In the genomic region with DNA sequence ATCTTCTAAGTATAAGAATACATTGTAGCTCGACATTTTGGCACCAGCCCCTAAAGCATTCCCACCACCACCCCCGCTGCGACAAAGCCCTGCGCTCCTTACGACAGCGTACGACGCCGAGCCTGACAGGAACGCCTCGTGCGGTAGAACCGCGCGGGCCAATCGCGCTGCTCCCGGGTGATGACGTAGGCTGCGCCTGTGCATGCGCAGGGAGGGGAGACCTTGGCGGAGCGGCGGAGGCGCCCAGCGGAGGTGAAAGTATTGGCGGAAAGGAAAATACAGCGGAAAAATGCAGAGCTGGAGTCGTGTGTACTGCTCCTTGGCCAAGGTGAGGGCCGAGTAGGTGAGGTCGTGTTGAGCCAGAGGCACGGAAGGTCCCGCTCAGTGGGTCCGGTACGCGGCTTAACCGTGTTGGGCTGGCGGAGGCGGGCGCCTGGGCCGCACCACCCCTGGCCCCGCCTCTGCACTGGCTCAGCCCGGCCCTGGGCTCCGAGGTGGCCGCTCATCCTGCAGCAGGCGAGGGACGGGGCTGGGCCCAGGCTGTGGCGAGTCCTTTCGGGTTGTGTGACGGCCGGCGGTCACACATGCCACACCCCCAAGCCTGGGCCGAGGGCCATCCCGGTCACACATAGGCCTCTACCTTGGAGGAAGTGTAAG, we compare ENCODE assay signal across 7 cellular contexts. TPM values are rescaled to one million over a fixed set of nuclear protein-coding genes. Genes with fewer than 3 reads are reported as not detected.
A peak's percentile ranks its signal among the peaks of the same experiment; 100 is the strongest.
DNase-seq lines count a peak whose midpoint lies in the region; ATAC-seq, FAIRE-seq and TF ChIP-seq lines count a peak whose summit lies in the region.

A gene with protein sequence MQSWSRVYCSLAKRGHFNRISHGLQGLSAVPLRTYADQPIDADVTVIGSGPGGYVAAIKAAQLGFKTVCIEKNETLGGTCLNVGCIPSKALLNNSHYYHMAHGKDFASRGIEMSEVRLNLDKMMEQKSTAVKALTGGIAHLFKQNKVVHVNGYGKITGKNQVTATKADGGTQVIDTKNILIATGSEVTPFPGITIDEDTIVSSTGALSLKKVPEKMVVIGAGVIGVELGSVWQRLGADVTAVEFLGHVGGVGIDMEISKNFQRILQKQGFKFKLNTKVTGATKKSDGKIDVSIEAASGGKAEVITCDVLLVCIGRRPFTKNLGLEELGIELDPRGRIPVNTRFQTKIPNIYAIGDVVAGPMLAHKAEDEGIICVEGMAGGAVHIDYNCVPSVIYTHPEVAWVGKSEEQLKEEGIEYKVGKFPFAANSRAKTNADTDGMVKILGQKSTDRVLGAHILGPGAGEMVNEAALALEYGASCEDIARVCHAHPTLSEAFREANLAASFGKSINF (plus strand): TSS at position 222 of the 657 bp plus-strand sequence. CDS start 68 bp downstream, at position 290.

- H3K4me1 ChIP-seq in body of pancreas (peaks cover 25% of the 10 kb centered on the region), iPS DF 6.9 (ENCODE audit: control insufficient read depth, insufficient read depth, low read length) (0 out of 2 replicates have a peak, but pooled peaks cover 2% of the 10 kb centered on the region)

- intact Hi-C loops in body of pancreas (cut with DNase I), result no loop called here

- peak in 2 of 7 experiments; percentile 25 to 27 for TF ChIP-seq CTCF in body of pancreas (IDR thresholded peaks at IDR 0.05)

- H3K27ac ChIP-seq in body of pancreas (peak within 1 kb of the TSS; percentile 90 to 97 (median 96)), iPS DF 6.9 (ENCODE audit: low read length) (no peak within 1 kb of the TSS)

- DNase-seq in NCI-H2107 (lab: John Stamatoyannopoulos, UW), result peak; percentile 84
- peak; percentile 93 to 95 (median 94) for DNase-seq in body of pancreas
- DNase-seq in iPS DF 6.9 (ENCODE audit: low read depth, low spot score), result peak; percentile 71
- peak; percentile 79 for DNase-seq in skeletal muscle cell (ENCODE audit: low read depth)

- H3K36me3 ChIP-seq in body of pancreas (replicated peaks in 1 of 2; ENCODE audit: insufficient read depth in 1 of 2, low read depth in 2 of 2) (no peaks in the 10 kb centered on the region), iPS DF 6.9 (ENCODE audit: control insufficient read depth, insufficient read depth, low read length) (peaks cover 3% of the 10 kb centered on the region; the same call in 1 of the 2 replicates)

- H3K27me3 ChIP-seq in body of pancreas (no peaks in the 10 kb centered on the region), iPS DF 6.9 (ENCODE audit: control insufficient read depth, insufficient read depth, low read length) (no peaks in the 10 kb centered on the region)

- H3K9me3 ChIP-seq in body of pancreas, result no peaks in the 10 kb centered on the region
- H3K9me3 ChIP-seq in iPS DF 6.9 (ENCODE audit: control insufficient read depth, insufficient read depth, low read length), result no peaks in the 10 kb centered on the region

- H3K4me3 ChIP-seq in body of pancreas (peak within 1 kb of the TSS; percentile 37 to 68), iPS DF 6.9 (ENCODE audit: low read length) (peak within 1 kb of the TSS; percentile 85), skeletal muscle cell (ENCODE audit: low read depth, low read length) (peak within 1 kb of the TSS; percentile 71)

- ATAC-seq in GM18517 (IDR thresholded peaks at IDR 0.05; ENCODE audit: unreplicated experiment) (peak; percentile 98), HG03045 (IDR thresholded peaks at IDR 0.05; ENCODE audit: unreplicated experiment) (peak; percentile 99), body of pancreas (peak; percentile 99)

- TF ChIP-seq POLR2A in body of pancreas (IDR thresholded peaks at IDR 0.05), result peak; percentile 73 to 96 (median 91)

- peak; percentile 28 for FAIRE-seq in TTC549 (lab: Jason Lieb, UNC)

- 0 to 1% methylated on average over 36 to 54 of the region's 54 CpGs for WGBS in body of pancreas, 2 donors
- no CpG with 5 or more reads among the region's 54 CpGs for WGBS in iPS DF 6.9 (ENCODE audit: insufficient coverage, insufficient read length)

RNA-seq across cellular contexts. Expression of the gene that starts here (rescaled TPM):
- total RNA-seq in body of pancreas, result 100 to 1,000 TPM in 1 of 2 donors, 10 to 100 TPM in 1; 53.7 to 123 TPM
